ENCODE assay signal across 17 cellular contexts in genomic region chr5:30102185-30102584, GRCh38.
"Had no signal": no experiment of that assay in that cellular context is flagged by ENCODE, and none has a peak within 500 bp of the region (broad histone marks: within the 10 kb centered on the region; RNA-seq: fewer than 3 reads in every experiment).

No MANE protein-coding gene starts in this region.

- H3K36me3 ChIP-seq: heart left ventricle had no signal

- FAIRE-seq: endothelial cell of umbilical vein had no signal

- H3K4me1 ChIP-seq: heart left ventricle, psoas muscle had no signal

- H3K27ac ChIP-seq: coronary artery, heart left ventricle, psoas muscle had no signal

- ATAC-seq: heart left ventricle; left lobe of liver; naive thymus-derived CD4-positive, alpha-beta T cell; psoas muscle had no signal

- H3K9me3 ChIP-seq: psoas muscle had no signal

- DNase-seq: effector CD4-positive, alpha-beta T cell; endodermal cell; erythroblast; foreskin melanocyte; heart left ventricle; hippocampal formation; mammary epithelial cell; naive thymus-derived CD4-positive, alpha-beta T cell; nephron progenitor cell; psoas muscle; small intestine; stimulated activated CD4-positive, alpha-beta T cell treated with anti-CD3 and anti-CD28 coated beads, Interleukin-12 subunit alpha, Interleukin-12 subunit beta, amount 100 ng/mL, for 4 hours; stimulated activated naive CD4-positive, alpha-beta T cell; trophoblast cell had no signal

- H3K27me3 ChIP-seq: heart left ventricle had no signal

- H3K4me3 ChIP-seq: coronary artery, heart left ventricle, psoas muscle had no signal
